ENCODE assay signal across 28 cellular contexts in the genomic region with DNA sequence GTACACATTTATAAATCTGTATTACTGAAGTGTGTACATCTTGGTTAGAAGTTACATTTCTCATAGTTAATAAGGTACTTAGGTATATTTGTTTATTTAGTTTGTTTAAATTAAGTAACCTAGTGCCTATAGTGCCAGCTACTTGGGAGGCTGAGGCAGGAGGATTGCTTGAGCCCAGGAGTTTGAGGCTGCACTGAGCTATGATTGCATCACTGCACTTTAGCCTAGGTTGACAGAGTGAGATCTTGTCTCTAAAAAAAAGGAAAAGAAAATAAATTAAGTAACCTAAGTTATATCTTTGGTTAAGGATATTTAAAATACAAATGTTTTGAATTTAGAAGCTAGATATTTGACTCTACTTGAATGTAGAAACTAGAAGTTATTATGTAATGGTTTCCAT.
"Had no signal": no experiment of that assay in that cellular context is flagged by ENCODE, and none has a peak within 500 bp of the region (broad histone marks: within the 10 kb centered on the region; RNA-seq: fewer than 3 reads in every experiment).

No MANE protein-coding gene starts in this region.

- DNase-seq: natural killer cell; occipital lobe; ovary; posterior cingulate gyrus; psoas muscle; right cardiac atrium; spleen; stimulated activated CD4-positive, alpha-beta T cell treated with anti-CD3 and anti-CD28 coated beads, Interleukin-12 subunit alpha, Interleukin-12 subunit beta, amount 100 ng/mL, for 4 hours; stimulated activated CD4-positive, alpha-beta T cell treated with anti-CD3 and anti-CD28 coated beads, Interleukin-1b, Interleukin-23, amount 100 ng/mL, for 48 hours; stimulated activated CD4-positive, alpha-beta T cell treated with anti-CD3 and anti-CD28 coated beads, Interleukin-4, amount 100 ng/mL, for 1 hour; stimulated activated CD4-positive, alpha-beta T cell treated with anti-CD3 and anti-CD28 coated beads, Interleukin-4, amount 100 ng/mL, for 4 hours; stimulated activated CD8-positive, alpha-beta memory T cell treated with anti-CD3 and anti-CD28 coated beads, Interleukin-4, amount 100 ng/mL, for 48 hours; stimulated activated naive CD4-positive, alpha-beta T cell; stimulated activated naive CD8-positive, alpha-beta T cell treated with anti-CD3 and anti-CD28 coated beads, Interleukin-15, amount 100 ng/mL, for 72 hours; stimulated activated naive CD8-positive, alpha-beta T cell treated with anti-CD3 and anti-CD28 coated beads, Interleukin-15, Interleukin-2, amounts not matched to agents 100 U/mL and 50 U/mL, for 24 hours; substantia nigra; testis; tibial artery; transverse colon; upper lobe of right lung; uterus had no signal

- H3K9me3 ChIP-seq: ovary, psoas muscle, spleen, suprapubic skin, testis, tibial artery, transverse colon, upper lobe of right lung, uterus had no signal

- H3K36me3 ChIP-seq: neural progenitor cell, ovary, spleen, suprapubic skin, tibial artery, transverse colon, upper lobe of right lung, uterus had no signal

- ATAC-seq: natural killer cell; psoas muscle; right cardiac atrium; sciatic nerve; stimulated activated memory B cell treated with anti-CD40 and anti-IgM and Interleukin-4, amounts not matched to agents 10 μg/mL and 1 μg/mL and 100 μg/mL, for 72 hours; stimulated activated naive CD8-positive, alpha-beta T cell treated with anti-CD3 and anti-CD28 coated beads, Interleukin-15, amount 100 ng/mL, for 72 hours; stimulated activated naive CD8-positive, alpha-beta T cell treated with anti-CD3 and anti-CD28 coated beads, Interleukin-15, Interleukin-2, amounts not matched to agents 100 U/mL and 50 U/mL, for 24 hours; upper lobe of right lung had no signal

- H3K79me2 ChIP-seq: parathyroid adenoma had no signal

- H3K27ac ChIP-seq: neural progenitor cell, ovary, parathyroid adenoma, psoas muscle, skin epidermis, spleen, suprapubic skin, testis, tibial artery, transverse colon, upper lobe of right lung, uterus had no signal

- H3K9ac ChIP-seq: neural progenitor cell, parathyroid adenoma had no signal

- H3K27me3 ChIP-seq: neural progenitor cell, ovary, spleen, suprapubic skin, testis, tibial artery, transverse colon, upper lobe of right lung, uterus had no signal

- H3K4me1 ChIP-seq: neural progenitor cell, parathyroid adenoma, psoas muscle, spleen, suprapubic skin, testis, tibial artery, transverse colon, upper lobe of right lung, uterus had no signal

- H2AFZ ChIP-seq: neural progenitor cell, parathyroid adenoma had no signal

- H3K4me2 ChIP-seq: neural progenitor cell, smooth muscle cell had no signal

- H3K4me3 ChIP-seq: neural progenitor cell, ovary, psoas muscle, skin epidermis, smooth muscle cell, spleen, suprapubic skin, testis, tibial artery, transverse colon, upper lobe of right lung, uterus had no signal
